Comparison of ENCODE assay signal across 16 cellular contexts in the genomic region with DNA sequence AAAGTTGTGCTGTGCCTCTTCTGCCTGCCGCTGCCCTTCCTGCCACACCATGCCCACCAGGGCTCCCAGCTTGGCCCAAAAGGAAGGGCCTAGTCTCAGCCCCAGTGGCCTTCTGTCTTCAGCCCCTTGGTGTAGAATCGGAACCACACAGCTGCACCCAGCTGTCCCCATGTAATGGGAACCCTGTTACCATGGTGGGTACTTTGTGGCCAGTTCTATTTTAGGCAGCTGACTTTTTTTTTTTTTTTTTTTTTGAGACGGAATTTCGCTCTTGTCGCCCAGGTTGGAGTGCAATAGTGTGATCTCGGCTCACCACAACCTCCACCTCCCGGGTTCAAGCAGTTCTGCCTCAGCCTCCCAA.
DNase-seq lines count a peak whose midpoint lies in the region; ATAC-seq, FAIRE-seq and TF ChIP-seq lines count a peak whose summit lies in the region.
"Had no signal": no experiment of that assay in that cellular context is flagged by ENCODE, and none has a peak within 500 bp of the region (broad histone marks: within the 10 kb centered on the region; RNA-seq: fewer than 3 reads in every experiment).

No MANE protein-coding gene starts in this region.

- no peak for ATAC-seq in GM12878
- no peak for ATAC-seq in naive thymus-derived CD8-positive, alpha-beta T cell
- no peak for ATAC-seq in GM19397 (IDR thresholded peaks at IDR 0.05; ENCODE audit: unreplicated experiment)
- ATAC-seq in HG03159 (IDR thresholded peaks at IDR 0.05; ENCODE audit: unreplicated experiment), result no peak
- ATAC-seq: activated CD4-positive, CD25-positive, alpha-beta regulatory T cell treated with anti-CD3 and anti-CD28 coated beads, Interleukin-2, amount 50 U/mL, for 24 hours; left ventricle myocardium superior had no signal

- in situ Hi-C loops in GM12878 (cut with MboI), result loop anchor here (25.0 kb wide), 1 partner anchor 162 kb away; a partner anchor contains a TSS

- H3K9me3 ChIP-seq in BLaER1, result no peaks in the 10 kb centered on the region
- no peaks in the 10 kb centered on the region for H3K9me3 ChIP-seq in Caco-2
- H3K9me3 ChIP-seq in GM12878 (replicated peaks; ENCODE audit: control insufficient read depth, insufficient read depth, low read length), result no peaks in the 10 kb centered on the region
- H3K9me3 ChIP-seq: suprapubic skin, vagina had no signal

- TF ChIP-seq POLR2A in GM12878 (IDR thresholded peaks at IDR 0.05; ENCODE audit: low read depth, low read length), result no peak

- peak overlapping the region; percentile 87 for H3K27ac ChIP-seq in BLaER1
- no peak overlapping the region for H3K27ac ChIP-seq in GM12878 (ENCODE audit: control insufficient read depth, insufficient read depth)
- H3K27ac ChIP-seq: suprapubic skin, vagina had no signal

- no peak overlapping the region for H2AFZ ChIP-seq in GM12878 (ENCODE audit: control insufficient read depth, low read depth, low read length)

- no TSS peak for BruUV-seq in Caco-2 (replicated peaks; lab: Mats Ljungman, UMichigan)
- BruUV-seq in GM12878 (replicated peaks; lab: Mats Ljungman, UMichigan), result no TSS peak

- SMC1A ChIA-PET in GM12878 (lab: Charles Lee; ENCODE audit: uncharacterized antibody, unreplicated experiment), result no interaction called here

- H3K9me3 Mint-ChIP-seq in Caco-2 (ENCODE audit: unreplicated experiment), result no peaks in the 10 kb centered on the region
- no peaks in the 10 kb centered on the region for H3K9me3 Mint-ChIP-seq in naive thymus-derived CD8-positive, alpha-beta T cell

- H3K4me3 ChIP-seq in BLaER1 (0 out of 2 replicates have a peak overlapping the region, but pooled peaks have one; percentile 26), Caco-2 (ENCODE audit: low read depth, low read length) (no peak overlapping the region), GM12878 (no peak overlapping the region)
- H3K4me3 ChIP-seq: suprapubic skin, vagina had no signal

- TF ChIP-seq CTCF in Caco-2 (IDR thresholded peaks at IDR 0.05; ENCODE audit: insufficient read depth in 1 of 2, low read depth in 1 of 2, low read length in 1 of 2, severe bottlenecking in 1 of 2, unreplicated experiment in 1 of 2) (no peak), GM12878 (IDR thresholded peaks at IDR 0.05 in 2 of 3, conservative IDR thresholded peaks at IDR 0.05 in 1 of 3; ENCODE audit: control insufficient read depth in 2 of 3, extremely low read depth in 1 of 3, insufficient read depth in 1 of 3, low read depth in 3 of 3, low read length in 3 of 3) (no peak)

- peaks cover 5% of the 10 kb centered on the region for H3K4me1 Mint-ChIP-seq in Caco-2 (ENCODE audit: low read depth, unreplicated experiment)
- peaks cover 28 to 77% (median 67%) of the 10 kb centered on the region in 4 donors for H3K4me1 Mint-ChIP-seq in naive thymus-derived CD8-positive, alpha-beta T cell

- no peaks in the 10 kb centered on the region for H3K36me3 Mint-ChIP-seq in Caco-2 (ENCODE audit: insufficient read depth, unreplicated experiment)
- H3K36me3 Mint-ChIP-seq in naive thymus-derived CD8-positive, alpha-beta T cell, result no peaks in the 10 kb centered on the region
- H3K36me3 Mint-ChIP-seq: CD14-positive monocyte had no signal

- TF ChIP-seq RAD21 in GM12878 (IDR thresholded peaks at IDR 0.05; ENCODE audit: insufficient read depth, low read depth, low read length), result no peak

- H3K9ac ChIP-seq in BLaER1 (peak overlapping the region; percentile 67), GM12878 (ENCODE audit: control insufficient read depth, insufficient read depth, low read length) (no peak overlapping the region)

- 70% methylated on average over 3 of the region's 7 CpGs for WGBS in GM12878 (ENCODE audit: insufficient coverage, insufficient replicate concordance, low lambda C conversion rate, missing lambda C conversion rate)

- CTCF ChIA-PET in Caco-2 (lab: Charles Lee), result interaction anchor here (0.5 to 3.3 kb wide), 6 partner anchors 13 to 166 kb away, joined by 3 to 18 read pairs (median 4); no protein-coding TSS in a partner anchor
- CTCF ChIA-PET in GM12878 (lab: Yijun Ruan, JAX), result interaction anchor here (1.0 to 1.3 kb wide), 4 partner anchors 10 to 268 kb away, joined by 3 read pairs; no protein-coding TSS in a partner anchor

- H3K36me3 ChIP-seq in BLaER1 (no peaks in the 10 kb centered on the region), Caco-2 (ENCODE audit: control insufficient read depth, insufficient read depth, low read length) (no peaks in the 10 kb centered on the region), GM12878 (ENCODE audit: control insufficient read depth in 2 of 2, insufficient read depth in 2 of 2, low read length in 1 of 2) (no peaks in the 10 kb centered on the region)
- H3K36me3 ChIP-seq: suprapubic skin, vagina had no signal

- DNase-seq in Caco-2 (no peak), GM12878 (ENCODE audit: low read depth, low spot score) (no peak), ecto neural progenitor cell (ENCODE audit: low spot score) (no peak), amniotic stem cell (lab: John Stamatoyannopoulos, UW) (no peak)
- no peak for DNase-seq in naive thymus-derived CD8-positive, alpha-beta T cell
- DNase-seq: dermis blood vessel endothelial cell, GOT3, left ventricle myocardium superior, NCI-H2107 had no signal

- no peak for FAIRE-seq in GM12878 (lab: Jason Lieb, UNC)

- H3K27me3 Mint-ChIP-seq in Caco-2 (ENCODE audit: insufficient read depth, unreplicated experiment), result no peaks in the 10 kb centered on the region
- H3K27me3 Mint-ChIP-seq in naive thymus-derived CD8-positive, alpha-beta T cell, result no peaks in the 10 kb centered on the region

- intact Hi-C loops in Caco-2 (cut with micrococcal nuclease; ENCODE audit: unreplicated experiment), result loop anchor here (1.0 to 5.0 kb wide), 2 partner anchors 65 to 302 kb away; a partner anchor contains a TSS
- intact Hi-C loops in GM12878 (cut with micrococcal nuclease; ENCODE audit: unreplicated experiment), result loop anchor here (10.0 kb wide), 1 partner anchor 105 kb away; no protein-coding TSS in a partner anchor

- POLR2A ChIA-PET in Caco-2 (lab: Charles Lee), result interaction anchor here (0.9 kb wide), 1 partner anchor 12 kb away, joined by 4 read pairs; no protein-coding TSS in a partner anchor
- POLR2A ChIA-PET in GM12878 (lab: Charles Lee), result no interaction called here
- POLR2A ChIA-PET in naive thymus-derived CD8-positive, alpha-beta T cell (lab: Charles Lee), result interaction anchor here (0.9 to 6.5 kb wide), 7 partner anchors 12 to 163 kb away, joined by 3 to 87 read pairs (median 18); a partner anchor contains a TSS

- H3K27me3 ChIP-seq in BLaER1, result peaks cover 17% of the 10 kb centered on the region; the same call in 1 of the 2 replicates
- H3K27me3 ChIP-seq in Caco-2 (replicated peaks; ENCODE audit: control insufficient read depth, insufficient read depth, low read length), result no peaks in the 10 kb centered on the region
- H3K27me3 ChIP-seq in GM12878 (replicated peaks in 1 of 2; ENCODE audit: control insufficient read depth in 2 of 2, insufficient read depth in 2 of 2, low read length in 1 of 2), result no peaks in the 10 kb centered on the region; a peak in 1 of 4 replicates
- H3K27me3 ChIP-seq: suprapubic skin, vagina had no signal

- peak overlapping the region; percentile 77 for H3K27ac Mint-ChIP-seq in Caco-2 (ENCODE audit: unreplicated experiment)
- peak overlapping the region; percentile 63 to 97 (median 96) for H3K27ac Mint-ChIP-seq in naive thymus-derived CD8-positive, alpha-beta T cell
- H3K27ac Mint-ChIP-seq: CD14-positive monocyte had no signal

- RAD21 ChIA-PET in GM12878 (lab: Charles Lee; ENCODE audit: unreplicated experiment), result no interaction called here

- H3K4me1 ChIP-seq in BLaER1 (peaks cover 100% of the 10 kb centered on the region), Caco-2 (peaks cover 37% of the 10 kb centered on the region), GM12878 (ENCODE audit: control insufficient read depth, insufficient read depth, low read length) (peaks cover 26% of the 10 kb centered on the region)

- H4K20me1 ChIP-seq in BLaER1 (no peaks in the 10 kb centered on the region), GM12878 (ENCODE audit: control insufficient read depth, insufficient read depth) (no peaks in the 10 kb centered on the region)

- TF ChIP-seq EP300 in GM12878 (IDR thresholded peaks at IDR 0.05; ENCODE audit: borderline replicate concordance in 1 of 2, control insufficient read depth in 1 of 2, low read depth in 2 of 2, low read length in 2 of 2), result no peak

- H3K79me2 ChIP-seq in GM12878 (ENCODE audit: control insufficient read depth, insufficient read depth, low read length), result no peaks in the 10 kb centered on the region

- peak overlapping the region; percentile 92 for H3K4me2 ChIP-seq in BLaER1
- no peak overlapping the region for H3K4me2 ChIP-seq in GM12878 (ENCODE audit: control insufficient read depth, insufficient read depth)

- no peak overlapping the region for H3K4me3 Mint-ChIP-seq in Caco-2 (ENCODE audit: unreplicated experiment)
- H3K4me3 Mint-ChIP-seq in naive thymus-derived CD8-positive, alpha-beta T cell, result peak overlapping the region in 8 of 10 donors; percentile 4 to 86 (median 73)

TF ChIP-seq in GM12878, 131 proteins besides CTCF, POLR2A, EP300 and RAD21:
- TF ChIP-seq HDAC6 (IDR thresholded peaks at IDR 0.05; ENCODE audit: unreplicated experiment), result no peak
- no peak for TF ChIP-seq GATAD2B (conservative IDR thresholded peaks at IDR 0.05; ENCODE audit: low read depth)
- TF ChIP-seq TCF3 (IDR thresholded peaks at IDR 0.05; ENCODE audit: borderline replicate concordance, insufficient read depth, low read depth, low read length), result peak; percentile 57; the same call in 1 of the 2 replicates
- TF ChIP-seq SMARCA5 (IDR thresholded peaks at IDR 0.05), result 0 out of 2 replicates have a peak, but pooled peaks have one; percentile 3
TF ChIP-seq in GM12878: peak in this region for 2.
